ENCODE assay signal across 8 cellular contexts in the genomic region with DNA sequence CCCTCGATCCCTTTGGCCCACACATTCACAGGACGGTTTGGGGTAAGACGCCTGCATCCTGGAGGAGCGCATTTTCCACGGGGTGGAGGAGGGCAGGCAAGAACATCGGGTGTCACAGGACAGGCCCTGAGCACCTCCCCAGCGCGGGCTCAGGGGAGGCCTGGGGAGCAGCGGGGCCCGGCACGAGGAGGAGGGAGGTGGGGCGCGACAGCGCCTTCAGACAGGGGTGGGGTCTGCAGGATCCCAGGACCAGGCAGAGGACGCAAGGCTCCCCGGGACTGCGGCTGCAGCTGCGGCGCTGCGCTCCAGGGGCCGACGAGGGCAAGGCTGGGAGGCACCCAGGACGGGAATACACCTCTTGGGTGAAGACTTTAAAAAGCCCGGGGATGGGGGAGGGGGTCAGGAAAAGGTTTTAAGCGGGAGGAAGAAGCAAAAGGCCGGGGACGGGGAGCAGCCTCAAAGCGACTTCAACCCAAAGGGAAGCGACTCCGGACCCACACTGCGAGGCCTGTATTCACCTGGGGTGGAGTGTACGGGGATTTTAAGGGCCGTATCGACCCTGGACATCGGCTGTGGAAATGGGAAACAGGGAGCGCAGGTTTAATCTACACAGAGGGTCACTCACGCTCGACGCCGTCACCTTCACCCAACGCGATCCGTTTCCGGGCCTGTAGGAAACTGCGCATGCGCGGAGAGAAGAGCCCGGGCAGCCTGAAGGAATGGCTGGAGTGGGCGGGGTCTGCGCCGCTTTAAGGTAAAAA. TPM values are rescaled to one million over a fixed set of nuclear protein-coding genes. Genes with fewer than 3 reads are reported as not detected.
DNase-seq lines count a peak whose midpoint lies in the region; ATAC-seq and TF ChIP-seq lines count a peak whose summit lies in the region.

Gene ZNF415 (minus strand): TSS at position 680 of the 761 bp plus-strand sequence. CDS start 10,234 bp downstream, outside the sequence.

- H3K4me3 ChIP-seq in gastrocnemius medialis = peak within 1 kb of the TSS; percentile 62 to 79 (median 72)

- H3K36me3 ChIP-seq in gastrocnemius medialis = no peaks in the 10 kb centered on the region

- TF ChIP-seq POLR2A in gastrocnemius medialis (IDR thresholded peaks at IDR 0.05) = peak; percentile 41 to 61

- DNase-seq in NCI-H2029 treated with DMSO at 0.1 percent for 48 hours (lab: John Stamatoyannopoulos, UW) = peak; percentile 2
- no peak for DNase-seq in NCI-H2029 (lab: John Stamatoyannopoulos, UW)
- DNase-seq in T-helper 2 cell treated with Interferon-gamma antibody and Interleukin-4, amounts not matched to agents 5 μg/mL and 100 μg/mL, for 36 hours (ENCODE audit: low spot score) = peak; percentile 33
- DNase-seq in cerebellar cortex (ENCODE audit: low spot score) = peak; percentile 85
- DNase-seq in inferior parietal cortex (ENCODE audit: extremely low spot score) = peak; percentile 93
- DNase-seq in gastrocnemius medialis = peak; percentile 50 to 60
- no peak for DNase-seq in NCI-H1105 treated with DMSO at 0.1 percent for 48 hours (lab: John Stamatoyannopoulos, UW)
- DNase-seq in SHP77 (lab: John Stamatoyannopoulos, UW) = no peak

- no peak for TF ChIP-seq CTCF in gastrocnemius medialis (IDR thresholded peaks at IDR 0.05 in 4 of 5, conservative IDR thresholded peaks at IDR 0.05 in 1 of 5)

- H3K4me3 Mint-ChIP-seq in T-helper 2 cell treated with Interferon-gamma antibody and Interleukin-4, amounts not matched to agents 5 μg/mL and 100 μg/mL, for 36 hours = peak within 1 kb of the TSS; percentile 47

- in situ Hi-C loops in gastrocnemius medialis (cut with MboI; ENCODE audit: low sequenced_read_pairs in 4 of 4) = no loop called here

- peaks cover 10 to 15% of the 10 kb centered on the region in 2 donors for H3K4me1 ChIP-seq in gastrocnemius medialis

- peaks cover 5% of the 10 kb centered on the region for H3K36me3 Mint-ChIP-seq in T-helper 2 cell treated with Interferon-gamma antibody and Interleukin-4, amounts not matched to agents 5 μg/mL and 100 μg/mL, for 36 hours (ENCODE audit: low read depth)

- H3K27me3 Mint-ChIP-seq in T-helper 2 cell treated with Interferon-gamma antibody and Interleukin-4, amounts not matched to agents 5 μg/mL and 100 μg/mL, for 36 hours (ENCODE audit: low read depth) = no peaks in the 10 kb centered on the region

- H3K9me3 Mint-ChIP-seq in T-helper 2 cell treated with Interferon-gamma antibody and Interleukin-4, amounts not matched to agents 5 μg/mL and 100 μg/mL, for 36 hours = peaks cover 59% of the 10 kb centered on the region

- no peaks in the 10 kb centered on the region for H3K9me3 ChIP-seq in gastrocnemius medialis

- ATAC-seq in gastrocnemius medialis = peak; percentile 62 to 91

- peaks cover 3% of the 10 kb centered on the region for H3K4me1 Mint-ChIP-seq in T-helper 2 cell treated with Interferon-gamma antibody and Interleukin-4, amounts not matched to agents 5 μg/mL and 100 μg/mL, for 36 hours (ENCODE audit: low read depth)

- H3K27ac ChIP-seq in gastrocnemius medialis = peak within 1 kb of the TSS; percentile 81 to 85 (median 83)

- H3K27me3 ChIP-seq in gastrocnemius medialis = peaks cover 0 to 5% (median 0%) of the 10 kb centered on the region in 3 donors

- intact Hi-C loops in gastrocnemius medialis (cut with DNase I; ENCODE audit: low total_unique reads) = loop anchor here (2.0 kb wide), 2 partner anchors 26 to 30 kb away; partner anchors contain the start of genes ZNF160 and ZNF347

- no peak within 1 kb of the TSS for H3K27ac Mint-ChIP-seq in T-helper 2 cell treated with Interferon-gamma antibody and Interleukin-4, amounts not matched to agents 5 μg/mL and 100 μg/mL, for 36 hours

RNA-seq across cellular contexts. Expression of gene ZNF415, which starts in this region (rescaled TPM):
- 1 to 10 TPM; 1.6 to 4.0 (median 3.7) TPM for total RNA-seq in gastrocnemius medialis

Comparison
In these comparisons a context has a peak if more than half of its experiments do, and no peak if none do; other contexts are left out.
1. DNase-seq: peak in NCI-H2029 treated with DMSO at 0.1 percent for 48 hours (single experiment), T-helper 2 cell treated with Interferon-gamma antibody and Interleukin-4, amounts not matched to agents 5 μg/mL and 100 μg/mL, for 36 hours (single experiment), cerebellar cortex (single experiment), inferior parietal cortex (single experiment) and gastrocnemius medialis (2 of 2); none in NCI-H2029 (single experiment), NCI-H1105 treated with DMSO at 0.1 percent for 48 hours (single experiment) and SHP77 (0 of 2).